In genomic region chr5:138632900-138633489, GRCh38 we compare ENCODE assay signal across 8 cellular contexts. TPM values are rescaled to one million over a fixed set of nuclear protein-coding genes. Genes with fewer than 3 reads are reported as not detected.
DNase-seq lines count a peak whose midpoint lies in the region; ATAC-seq and TF ChIP-seq lines count a peak whose summit lies in the region.

No MANE protein-coding gene starts in this region.

- H3K4me3 Mint-ChIP-seq in stimulated activated naive B cell treated with anti-CD40 and anti-IgM and Interleukin-4, amounts not matched to agents 10 μg/mL and 1 μg/mL and 100 μg/mL, for 72 hours: no peak overlapping the region

- no peak overlapping the region for H3K4me3 ChIP-seq in mammary epithelial cell (replicated peaks in 1 of 3; ENCODE audit: insufficient read depth in 1 of 3, low read depth in 2 of 3, low read length in 3 of 3)

- ATAC-seq in stimulated activated naive B cell treated with anti-CD40 and anti-IgM and Interleukin-4, amounts not matched to agents 10 μg/mL and 1 μg/mL and 100 μg/mL, for 72 hours (replicated peaks): peak; percentile 63 to 80
- ATAC-seq in GM19328 (IDR thresholded peaks at IDR 0.05; ENCODE audit: unreplicated experiment): no peak

- H3K4me1 ChIP-seq in mammary epithelial cell (ENCODE audit: insufficient read depth, low read length): no peaks in the 10 kb centered on the region

- no peaks in the 10 kb centered on the region for H4K20me1 ChIP-seq in mammary epithelial cell (ENCODE audit: insufficient read depth, low read length)

- CTCF ChIA-PET in mammary epithelial cell (lab: Charles Lee; ENCODE audit: low non-redundant PET): no interaction called here

- H3K36me3 Mint-ChIP-seq in stimulated activated naive B cell treated with anti-CD40 and anti-IgM and Interleukin-4, amounts not matched to agents 10 μg/mL and 1 μg/mL and 100 μg/mL, for 72 hours: no peaks in the 10 kb centered on the region

- H3K9me3 Mint-ChIP-seq in stimulated activated naive B cell treated with anti-CD40 and anti-IgM and Interleukin-4, amounts not matched to agents 10 μg/mL and 1 μg/mL and 100 μg/mL, for 72 hours: no peaks in the 10 kb centered on the region

- no peaks in the 10 kb centered on the region for H3K79me2 ChIP-seq in mammary epithelial cell (ENCODE audit: insufficient read depth, low read length)

- no TSS peak for BruUV-seq in mammary epithelial cell (replicated peaks; lab: Mats Ljungman, UMichigan)

- H3K36me3 ChIP-seq in mammary epithelial cell (ENCODE audit: insufficient read depth, low read length): no peaks in the 10 kb centered on the region

- dilution Hi-C loops in mammary epithelial cell (cut with HindIII; ENCODE audit: low sequenced_read_pairs): no loop called here

- DNase-seq in SIG-M5 treated with dmso at 0.1 percent for 504 hours (lab: John Stamatoyannopoulos, UW; ENCODE audit: unreplicated experiment) (peak; percentile 63), SIG-M5 (lab: John Stamatoyannopoulos, UW) (no peak), NCI-H226 (peak; percentile 77), mammary epithelial cell (peak; percentile 70), islet precursor cell (peak; percentile 91), epidermal melanocyte (ENCODE audit: insufficient read length, low spot score) (no peak)
- DNase-seq in stimulated activated naive B cell treated with anti-CD40 and anti-IgM and Interleukin-4, amounts not matched to agents 10 μg/mL and 1 μg/mL and 100 μg/mL, for 72 hours: peak; percentile 12

- in situ Hi-C loops in mammary epithelial cell (cut with MboI; ENCODE audit: low sequenced_read_pairs in 2 of 2): no loop called here

- H3K4me1 Mint-ChIP-seq in stimulated activated naive B cell treated with anti-CD40 and anti-IgM and Interleukin-4, amounts not matched to agents 10 μg/mL and 1 μg/mL and 100 μg/mL, for 72 hours: peaks cover 4 to 5% of the 10 kb centered on the region in 2 donors

- H3K27ac ChIP-seq in mammary epithelial cell (ENCODE audit: insufficient read depth, low read depth, low read length): no peak overlapping the region

- no peak overlapping the region for H3K27ac Mint-ChIP-seq in stimulated activated naive B cell treated with anti-CD40 and anti-IgM and Interleukin-4, amounts not matched to agents 10 μg/mL and 1 μg/mL and 100 μg/mL, for 72 hours

- TF ChIP-seq CTCF in mammary epithelial cell (conservative IDR thresholded peaks at IDR 0.05 in 1 of 2, IDR thresholded peaks at IDR 0.05 in 1 of 2; ENCODE audit: extremely low read depth in 1 of 2, insufficient read depth in 1 of 2, low read depth in 1 of 2, low read length in 2 of 2): peak; percentile 33 to 57

- no peak overlapping the region for H3K9ac ChIP-seq in mammary epithelial cell (ENCODE audit: insufficient read depth, low read length)

- H3K27me3 Mint-ChIP-seq in stimulated activated naive B cell treated with anti-CD40 and anti-IgM and Interleukin-4, amounts not matched to agents 10 μg/mL and 1 μg/mL and 100 μg/mL, for 72 hours: peaks cover 27 to 31% of the 10 kb centered on the region in 2 donors

- no peak overlapping the region for H2AFZ ChIP-seq in mammary epithelial cell (ENCODE audit: low read depth, low read length)

- 48% methylated on average over 9 of the region's 17 CpGs for WGBS in mammary epithelial cell (ENCODE audit: low coverage, missing lambda C conversion rate)

- H3K4me2 ChIP-seq in mammary epithelial cell (ENCODE audit: insufficient read depth, low read depth, low read length): no peak overlapping the region

- H3K9me3 ChIP-seq in mammary epithelial cell (replicated peaks; ENCODE audit: insufficient read depth, low read length): no peaks in the 10 kb centered on the region

- intact Hi-C loops in mammary epithelial cell (cut with micrococcal nuclease): loop anchor here (1.0 kb wide), 1 partner anchor 54 kb away; no protein-coding TSS in a partner anchor

- no peaks in the 10 kb centered on the region for H3K27me3 ChIP-seq in mammary epithelial cell (ENCODE audit: insufficient read depth, low read length)

RNA-seq across cellular contexts. Expression of gene HSPA9, which starts 57.8 kb away (rescaled TPM):
- total RNA-seq in mammary epithelial cell: 100 to 1,000 TPM; 301 to 332 TPM
- polyA plus RNA-seq in mammary epithelial cell: 154 TPM
- 418 TPM for polyA minus RNA-seq in mammary epithelial cell

Comparison
In these comparisons a context has a peak if more than half of its experiments do, and no peak if none do; other contexts are left out.
1. DNase-seq: peak in SIG-M5 treated with dmso at 0.1 percent for 504 hours (single experiment), NCI-H226 (single experiment), mammary epithelial cell (single experiment), islet precursor cell (single experiment) and stimulated activated naive B cell treated with anti-CD40 and anti-IgM and Interleukin-4, amounts not matched to agents 10 μg/mL and 1 μg/mL and 100 μg/mL, for 72 hours (single experiment); none in SIG-M5 (single experiment) and epidermal melanocyte (single experiment).